ENCODE assay signal across 1 cellular context in the genomic region with DNA sequence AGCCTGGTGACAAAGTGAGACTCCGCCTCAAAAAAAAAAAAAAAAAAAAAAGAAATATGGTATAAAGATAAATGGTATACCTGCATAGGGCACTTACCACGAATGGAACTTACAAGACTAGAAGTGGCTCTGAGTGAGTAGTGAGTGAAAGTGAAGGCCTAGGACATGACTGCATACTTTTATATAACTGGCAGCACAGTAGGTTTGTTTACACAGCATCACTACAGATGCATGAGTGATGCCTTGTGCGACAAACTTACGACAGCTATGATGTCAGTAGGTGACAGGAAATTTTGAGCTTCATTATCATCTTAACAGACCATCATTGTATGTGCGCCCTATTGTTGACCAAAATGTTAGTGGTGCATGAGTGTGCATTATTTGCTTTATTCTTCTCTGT.
A peak's percentile ranks its signal among the peaks of the same experiment; 100 is the strongest.
TF ChIP-seq lines count a peak whose summit lies in the region.

No MANE protein-coding gene starts in this region.

TF ChIP-seq in H1, 55 proteins besides CTCF, POLR2A, EP300 and RAD21:
- TF ChIP-seq POLR2AphosphoS5 (IDR thresholded peaks at IDR 0.05; ENCODE audit: low read depth, low read length) = 0 out of 2 replicates have a peak, but pooled peaks have one; percentile 25
- TF ChIP-seq POU5F1 (IDR thresholded peaks at IDR 0.05; ENCODE audit: low read depth, low read length) = no peak
- TF ChIP-seq, protein P1, sequence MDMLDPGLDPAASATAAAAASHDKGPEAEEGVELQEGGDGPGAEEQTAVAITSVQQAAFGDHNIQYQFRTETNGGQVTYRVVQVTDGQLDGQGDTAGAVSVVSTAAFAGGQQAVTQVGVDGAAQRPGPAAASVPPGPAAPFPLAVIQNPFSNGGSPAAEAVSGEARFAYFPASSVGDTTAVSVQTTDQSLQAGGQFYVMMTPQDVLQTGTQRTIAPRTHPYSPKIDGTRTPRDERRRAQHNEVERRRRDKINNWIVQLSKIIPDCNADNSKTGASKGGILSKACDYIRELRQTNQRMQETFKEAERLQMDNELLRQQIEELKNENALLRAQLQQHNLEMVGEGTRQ (IDR thresholded peaks at IDR 0.05; ENCODE audit: low read length) = no peak
TF ChIP-seq in H1: peak in this region for 1.
